ENCODE assay signal across 11 cellular contexts in genomic region chr4:85741921-85742591, GRCh38.
DNase-seq lines count a peak whose midpoint lies in the region; ATAC-seq, FAIRE-seq and TF ChIP-seq lines count a peak whose summit lies in the region.
"Had no signal": no experiment of that assay in that cellular context is flagged by ENCODE, and none has a peak within 500 bp of the region (broad histone marks: within the 10 kb centered on the region; RNA-seq: fewer than 3 reads in every experiment).

No MANE protein-coding gene starts in this region.

- H3K23ac ChIP-seq in trophoblast cell (ENCODE audit: low read length) = no peak overlapping the region

- ATAC-seq in esophagus mucosa = peak; percentile 19
- no peak for ATAC-seq in omental fat pad (ENCODE audit: low FRiP score)
- ATAC-seq in activated CD8-positive, alpha-beta memory T cell treated with anti-CD3 and anti-CD28 coated beads, Interleukin-2, amount 10 ng/mL, durations not matched to agents 7 days and 5 days = no peak
- ATAC-seq in HG03565 (IDR thresholded peaks at IDR 0.05; ENCODE audit: unreplicated experiment) = no peak
- ATAC-seq: lower lobe of right lung had no signal

- peak; percentile 17 for FAIRE-seq in GM12892 (lab: Jason Lieb, UNC)
- FAIRE-seq: astrocyte had no signal

- no peak overlapping the region for H2BK5ac ChIP-seq in trophoblast cell (ENCODE audit: low read depth, low read length, poor library complexity)

- no peak overlapping the region for H4K8ac ChIP-seq in trophoblast cell (ENCODE audit: low read depth, low read length)

- H3K27me3 ChIP-seq in trophoblast cell (ENCODE audit: insufficient read depth, low read length) = no peaks in the 10 kb centered on the region
- H3K27me3 ChIP-seq: tibial artery had no signal

- H3K9me3 ChIP-seq in trophoblast cell (ENCODE audit: insufficient read depth, low read depth, low read length) = no peaks in the 10 kb centered on the region
- H3K9me3 ChIP-seq: lower lobe of right lung, tibial artery had no signal

- H3K4me1 Mint-ChIP-seq in activated CD8-positive, alpha-beta memory T cell treated with anti-CD3 and anti-CD28 coated beads, Interleukin-2, amount 10 ng/mL, durations not matched to agents 7 days and 5 days = no peaks in the 10 kb centered on the region

- no peak overlapping the region for H2BK120ac ChIP-seq in trophoblast cell (ENCODE audit: insufficient read depth, low read length, poor library complexity)

- no peak for TF ChIP-seq POLR2A in GM12892 (IDR thresholded peaks at IDR 0.05; ENCODE audit: low read depth, low read length)

- no peak overlapping the region for H3K4me3 Mint-ChIP-seq in activated CD8-positive, alpha-beta memory T cell treated with anti-CD3 and anti-CD28 coated beads, Interleukin-2, amount 10 ng/mL, durations not matched to agents 7 days and 5 days

- H3K4me2 ChIP-seq in trophoblast cell (ENCODE audit: low read length) = no peak overlapping the region

- H3K4me3 ChIP-seq in trophoblast cell (ENCODE audit: low read depth, low read length) = no peak overlapping the region
- H3K4me3 ChIP-seq: lower lobe of right lung, tibial artery had no signal

- no peak overlapping the region for H2AFZ ChIP-seq in trophoblast cell (ENCODE audit: insufficient read depth, low read length, poor library complexity)

- H4K91ac ChIP-seq in trophoblast cell (ENCODE audit: low read depth, low read length) = no peak overlapping the region

- H3K4ac ChIP-seq in trophoblast cell (ENCODE audit: low read depth, low read length) = no peak overlapping the region

- no peaks in the 10 kb centered on the region for H3K79me2 ChIP-seq in trophoblast cell (ENCODE audit: control insufficient read depth, insufficient read depth, low read length, poor library complexity)

- no peak overlapping the region for H3K9ac ChIP-seq in trophoblast cell (ENCODE audit: low read length)

- H3K27me3 Mint-ChIP-seq in activated CD8-positive, alpha-beta memory T cell treated with anti-CD3 and anti-CD28 coated beads, Interleukin-2, amount 10 ng/mL, durations not matched to agents 7 days and 5 days = no peaks in the 10 kb centered on the region

- H3K4me1 ChIP-seq in trophoblast cell (ENCODE audit: control insufficient read depth in 1 of 2, insufficient read depth in 2 of 2, low read length in 2 of 2) = peaks cover 0 to 2% of the 10 kb centered on the region in 2 experiments

- no peak overlapping the region for H2BK12ac ChIP-seq in trophoblast cell (ENCODE audit: low read length)

- no peak overlapping the region for H3K14ac ChIP-seq in trophoblast cell (ENCODE audit: low read length)

- no peak overlapping the region for H2AK5ac ChIP-seq in trophoblast cell (ENCODE audit: low read length)

- peaks cover 2% of the 10 kb centered on the region for H3K9me3 Mint-ChIP-seq in activated CD8-positive, alpha-beta memory T cell treated with anti-CD3 and anti-CD28 coated beads, Interleukin-2, amount 10 ng/mL, durations not matched to agents 7 days and 5 days (ENCODE audit: low read depth)

- CTCF ChIA-PET in activated CD8-positive, alpha-beta memory T cell treated with anti-CD3 and anti-CD28 coated beads, Interleukin-2, amount 10 ng/mL, durations not matched to agents 7 days and 5 days (lab: Charles Lee) = no interaction called here

- WGBS in trophoblast cell (ENCODE audit: extremely low coverage, insufficient coverage, insufficient read length) = 100% methylated on average over 1 of the region's 5 CpGs

- peak overlapping the region; percentile 7 for H3K18ac ChIP-seq in trophoblast cell (ENCODE audit: low read length)

- DNase-seq in GM12892 (ENCODE audit: insufficient read length) = no peak
- peak; percentile 49 for DNase-seq in NCI-H510A treated with DMSO at 0.1 percent for 48 hours (lab: John Stamatoyannopoulos, UW)
- DNase-seq in trophoblast cell = no peak
- no peak for DNase-seq in omental fat pad (ENCODE audit: low spot score)
- no peak for DNase-seq in activated CD8-positive, alpha-beta memory T cell treated with anti-CD3 and anti-CD28 coated beads, Interleukin-2, amount 10 ng/mL, durations not matched to agents 7 days and 5 days
- DNase-seq in SW 1271 (lab: John Stamatoyannopoulos, UW) = no peak
- DNase-seq: lower lobe of right lung had no signal

- no peaks in the 10 kb centered on the region for H3K79me1 ChIP-seq in trophoblast cell (ENCODE audit: low read length)

- no peaks in the 10 kb centered on the region for H3K36me3 Mint-ChIP-seq in activated CD8-positive, alpha-beta memory T cell treated with anti-CD3 and anti-CD28 coated beads, Interleukin-2, amount 10 ng/mL, durations not matched to agents 7 days and 5 days

- no peak overlapping the region for H4K12ac ChIP-seq in trophoblast cell (ENCODE audit: low read depth, low read length)

- H3K27ac ChIP-seq in trophoblast cell (ENCODE audit: low read depth, low read length) = no peak overlapping the region
- H3K27ac ChIP-seq: lower lobe of right lung had no signal

- H3K27ac Mint-ChIP-seq in activated CD8-positive, alpha-beta memory T cell treated with anti-CD3 and anti-CD28 coated beads, Interleukin-2, amount 10 ng/mL, durations not matched to agents 7 days and 5 days = no peak overlapping the region

- TF ChIP-seq CTCF in omental fat pad (IDR thresholded peaks at IDR 0.05) = no peak

- H3K36me3 ChIP-seq in trophoblast cell (ENCODE audit: control insufficient read depth in 1 of 2, insufficient read depth in 2 of 2, low read length in 2 of 2) = no peaks in the 10 kb centered on the region
- H3K36me3 ChIP-seq: lower lobe of right lung, tibial artery had no signal
